Comparison of ENCODE assay signal across 20 cellular contexts in genomic region chr10:21726601-21727295, GRCh38.
DNase-seq lines count a peak whose midpoint lies in the region; ATAC-seq and TF ChIP-seq lines count a peak whose summit lies in the region.
"Had no signal": no experiment of that assay in that cellular context is flagged by ENCODE, and none has a peak within 500 bp of the region (broad histone marks: within the 10 kb centered on the region; RNA-seq: fewer than 3 reads in every experiment).

No MANE protein-coding gene starts in this region.

- no peak overlapping the region for H3K9ac ChIP-seq in SK-N-SH
- H3K9ac ChIP-seq in smooth muscle cell (ENCODE audit: low read depth): no peak overlapping the region

- ATAC-seq in SK-N-SH treated with all-trans-retinoic acid at 6 μM for 48 hours (no peak; the same call in 2 of the 3 replicates), GM18867 (IDR thresholded peaks at IDR 0.05; ENCODE audit: unreplicated experiment) (no peak)
- ATAC-seq: HepG2 had no signal

- WGBS in SK-N-SH (ENCODE audit: low lambda C conversion rate): 67% methylated on average over 3 of the region's 3 CpGs
- WGBS in smooth muscle cell (ENCODE audit: low lambda C conversion rate): 25% methylated on average over 3 of the region's 3 CpGs

- H3K27me3 ChIP-seq in SK-N-SH (ENCODE audit: insufficient read depth) (no peaks in the 10 kb centered on the region), WERI-Rb-1 (ENCODE audit: insufficient read depth, low read depth, severe bottlenecking) (no peaks in the 10 kb centered on the region), smooth muscle cell (ENCODE audit: low read depth) (no peaks in the 10 kb centered on the region)
- H3K27me3 ChIP-seq: dorsolateral prefrontal cortex, neutrophil, transverse colon had no signal

- H3K79me2 ChIP-seq in SK-N-SH (ENCODE audit: insufficient read depth) (peaks cover 14% of the 10 kb centered on the region), smooth muscle cell (ENCODE audit: low read depth) (peaks cover 26% of the 10 kb centered on the region)

- no peak for TF ChIP-seq RAD21 in SK-N-SH (IDR thresholded peaks at IDR 0.05; ENCODE audit: low read length)

- peaks cover 28% of the 10 kb centered on the region for H3F3A ChIP-seq in SK-N-SH (replicated peaks; ENCODE audit: insufficient read depth)
- H3F3A ChIP-seq in smooth muscle cell (ENCODE audit: low read depth): peaks cover 35% of the 10 kb centered on the region

- peaks cover 22% of the 10 kb centered on the region for H4K20me1 ChIP-seq in SK-N-SH (ENCODE audit: insufficient read depth)
- H4K20me1 ChIP-seq in smooth muscle cell (ENCODE audit: low read depth): peaks cover 48% of the 10 kb centered on the region

- no peaks in the 10 kb centered on the region for H3K9me3 Mint-ChIP-seq in glutamatergic neuron (ENCODE audit: unreplicated experiment)
- H3K9me3 Mint-ChIP-seq: CD14-positive monocyte had no signal

- TF ChIP-seq CTCF in SK-N-SH (IDR thresholded peaks at IDR 0.05): no peak
- no peak for TF ChIP-seq CTCF in WERI-Rb-1 (IDR thresholded peaks at IDR 0.05; ENCODE audit: low read depth, low read length)
- no peak for TF ChIP-seq CTCF in glutamatergic neuron (IDR thresholded peaks at IDR 0.05; ENCODE audit: partially characterized antibody, unreplicated experiment)
- TF ChIP-seq CTCF in smooth muscle cell (IDR thresholded peaks at IDR 0.05; ENCODE audit: borderline replicate concordance, insufficient read depth, poor library complexity, severe bottlenecking): no peak

- H3K9me3 ChIP-seq in SK-N-SH (no peaks in the 10 kb centered on the region), WERI-Rb-1 (ENCODE audit: severe bottlenecking) (no peaks in the 10 kb centered on the region), smooth muscle cell (replicated peaks; ENCODE audit: low read depth) (no peaks in the 10 kb centered on the region)
- H3K9me3 ChIP-seq: neutrophil, transverse colon had no signal

- H2AFZ ChIP-seq in SK-N-SH (ENCODE audit: low read depth) (no peak overlapping the region), smooth muscle cell (ENCODE audit: low read depth) (no peak overlapping the region)

- POLR2A ChIA-PET in SK-N-SH (lab: Yijun Ruan, JAX): interaction anchor here (1.4 kb wide), 1 partner anchor 200 kb away, joined by 5 read pairs; no protein-coding TSS in a partner anchor

- H3K36me3 ChIP-seq in SK-N-SH (replicated peaks in 1 of 2; ENCODE audit: control insufficient read depth in 1 of 2, insufficient read depth in 2 of 2, low read length in 1 of 2) (peaks cover 25 to 43% of the 10 kb centered on the region in 2 experiments), WERI-Rb-1 (no peaks in the 10 kb centered on the region), smooth muscle cell (ENCODE audit: low read depth) (no peaks in the 10 kb centered on the region)
- H3K36me3 ChIP-seq: transverse colon had no signal

- H3K27me3 Mint-ChIP-seq in glutamatergic neuron (ENCODE audit: unreplicated experiment): no peaks in the 10 kb centered on the region

- no peak for TF ChIP-seq EP300 in SK-N-SH (IDR thresholded peaks at IDR 0.05; ENCODE audit: borderline replicate concordance in 1 of 2, low read depth in 1 of 2, low read length in 1 of 2)

- H3K4me3 Mint-ChIP-seq in glutamatergic neuron (ENCODE audit: unreplicated experiment): no peak overlapping the region
- H3K4me3 Mint-ChIP-seq: CD14-positive monocyte had no signal

- CTCF ChIA-PET in SK-N-SH (lab: Yijun Ruan, JAX): interaction anchor here (1.4 to 2.7 kb wide), 3 partner anchors 14 to 230 kb away, joined by 4 to 18 read pairs (median 4); no protein-coding TSS in a partner anchor

- peak overlapping the region; percentile 5 for H3K27ac Mint-ChIP-seq in glutamatergic neuron (ENCODE audit: unreplicated experiment)
- H3K27ac Mint-ChIP-seq: CD14-positive monocyte had no signal

- DNase-seq in SK-N-SH: no peak
- DNase-seq in WERI-Rb-1: no peak
- no peak for DNase-seq in glutamatergic neuron
- no peak for DNase-seq in smooth muscle cell (lab: John Stamatoyannopoulos, UW; ENCODE audit: unreplicated experiment)
- DNase-seq in NCI-H524 treated with DMSO at 0.1 percent for 48 hours (lab: John Stamatoyannopoulos, UW): no peak
- DNase-seq in activated CD4-positive, alpha-beta T cell treated with anti-CD3 and anti-CD28 coated beads for 48 hours: no peak
- DNase-seq: activated CD8-positive, alpha-beta memory T cell treated with anti-CD3 and anti-CD28 coated beads, Interleukin-2, amount 50 U/mL, for 48 hours; activated naive CD4-positive, alpha-beta T cell treated with anti-CD3 and anti-CD28 coated beads, Interleukin-2, amount 50 U/mL, for 16 hours; DMS79 treated with DMSO at 0.1 percent for 48 hours; dorsolateral prefrontal cortex; NCI-H748 treated with DMSO at 0.1 percent for 48 hours; transverse colon had no signal

- peaks cover 23% of the 10 kb centered on the region for H3K4me1 Mint-ChIP-seq in glutamatergic neuron (ENCODE audit: low read depth, unreplicated experiment)

- H3K4me3 ChIP-seq in SK-N-SH (ENCODE audit: low read depth in 2 of 2, low read length in 1 of 2) (no peak overlapping the region), WERI-Rb-1 (ENCODE audit: low read depth, low read length) (no peak overlapping the region; the same call in 1 of the 2 replicates), smooth muscle cell (no peak overlapping the region)
- H3K4me3 ChIP-seq: dorsolateral prefrontal cortex, lung, skin epidermis, transverse colon had no signal

- no peaks in the 10 kb centered on the region for H3K36me3 Mint-ChIP-seq in glutamatergic neuron (ENCODE audit: unreplicated experiment)

- H3K27ac ChIP-seq in SK-N-SH (ENCODE audit: low read depth in 2 of 2, low read length in 1 of 2) (peak overlapping the region in 1 of 2 experiments; percentile 95; a peak in 2 of 4 replicates), WERI-Rb-1 (0 out of 2 replicates have a peak overlapping the region, but pooled peaks have one; percentile 47), smooth muscle cell (ENCODE audit: low read depth) (peak overlapping the region; percentile 13)
- H3K27ac ChIP-seq: 22Rv1, dorsolateral prefrontal cortex, neutrophil, skin epidermis, transverse colon had no signal

- H3K4me1 ChIP-seq in SK-N-SH (ENCODE audit: control insufficient read depth in 1 of 2, insufficient read depth in 2 of 2, low read depth in 1 of 2, low read length in 1 of 2): peaks cover 37 to 39% of the 10 kb centered on the region in 2 experiments
- H3K4me1 ChIP-seq in smooth muscle cell (ENCODE audit: low read depth): peaks cover 48% of the 10 kb centered on the region

- H3K4me2 ChIP-seq in SK-N-SH (no peak overlapping the region), smooth muscle cell (peak overlapping the region; percentile 59)

- no peaks in the 10 kb centered on the region for H3K9me2 ChIP-seq in SK-N-SH

TF ChIP-seq in SK-N-SH, 30 proteins besides CTCF, POLR2A, EP300 and RAD21:
- TF ChIP-seq IRF3 (IDR thresholded peaks at IDR 0.05; ENCODE audit: low read depth, low read length) (no peak), PBX3 (IDR thresholded peaks at IDR 0.05) (peak; percentile 70), POLR2AphosphoS5 (IDR thresholded peaks at IDR 0.05; ENCODE audit: low read depth, low read length) (no peak)

TF ChIP-seq in SK-N-SH treated with all-trans-retinoic acid at 6 μM for 48 hours, 23 proteins besides CTCF, POLR2A, EP300 and RAD21:
- TF ChIP-seq OSR1 (CRISPR knock-in tag; IDR thresholded peaks at IDR 0.05) (no peak), PPARA (CRISPR knock-in tag; IDR thresholded peaks at IDR 0.05; ENCODE audit: borderline replicate concordance) (no peak), ZFP30 (CRISPR knock-in tag; IDR thresholded peaks at IDR 0.05) (no peak), CSDC2 (CRISPR knock-in tag; IDR thresholded peaks at IDR 0.05) (no peak), TOX (CRISPR knock-in tag; IDR thresholded peaks at IDR 0.05; ENCODE audit: borderline replicate concordance) (no peak), ESRRG (CRISPR knock-in tag; IDR thresholded peaks at IDR 0.05) (no peak), ZNF8 (CRISPR knock-in tag; IDR thresholded peaks at IDR 0.05) (no peak), ZC3H10 (CRISPR knock-in tag; IDR thresholded peaks at IDR 0.05) (no peak), POU6F1 (CRISPR knock-in tag; IDR thresholded peaks at IDR 0.05; ENCODE audit: borderline replicate concordance, low read depth) (no peak), TCF4 (CRISPR knock-in tag; IDR thresholded peaks at IDR 0.05; ENCODE audit: borderline replicate concordance) (no peak), ZFP3 (CRISPR knock-in tag; IDR thresholded peaks at IDR 0.05) (no peak)
TF ChIP-seq in SK-N-SH treated with all-trans-retinoic acid at 6 μM for 48 hours: peak in this region for 0.
